23 cellular contexts compared by ENCODE assay signal in genomic region chr2:221034026-221034701, GRCh38.
"Had no signal": no experiment of that assay in that cellular context is flagged by ENCODE, and none has a peak within 500 bp of the region (broad histone marks: within the 10 kb centered on the region; RNA-seq: fewer than 3 reads in every experiment).

No MANE protein-coding gene starts in this region.

- H3K4me1 Mint-ChIP-seq: endodermal cell; naive thymus-derived CD4-positive, alpha-beta T cell; nephron; neural progenitor cell; stimulated activated effector memory CD8-positive, alpha-beta T cell treated with anti-CD3 and anti-CD28 coated beads, Interleukin-12 subunit alpha, Interleukin-12 subunit beta, amount 100 ng/mL, for 72 hours had no signal

- H3K27ac Mint-ChIP-seq: dendritic cell treated with granulocyte-macrophage colony-stimulating factor and Interleukin-4, amounts not matched to agents 40 ng/mL and 50 ng/mL, for 4 days; endodermal cell; naive thymus-derived CD4-positive, alpha-beta T cell; nephron; neural progenitor cell; progenitor cell of endocrine pancreas; stimulated activated effector memory CD8-positive, alpha-beta T cell treated with anti-CD3 and anti-CD28 coated beads, Interleukin-12 subunit alpha, Interleukin-12 subunit beta, amount 100 ng/mL, for 72 hours had no signal

- H3K4me3 Mint-ChIP-seq: dendritic cell treated with granulocyte-macrophage colony-stimulating factor and Interleukin-4, amounts not matched to agents 40 ng/mL and 50 ng/mL, for 4 days; endodermal cell; naive thymus-derived CD4-positive, alpha-beta T cell; nephron; neural progenitor cell; stimulated activated effector memory CD8-positive, alpha-beta T cell treated with anti-CD3 and anti-CD28 coated beads, Interleukin-12 subunit alpha, Interleukin-12 subunit beta, amount 100 ng/mL, for 72 hours had no signal

- H3K36me3 Mint-ChIP-seq: naive thymus-derived CD4-positive, alpha-beta T cell; neural progenitor cell; stimulated activated effector memory CD8-positive, alpha-beta T cell treated with anti-CD3 and anti-CD28 coated beads, Interleukin-12 subunit alpha, Interleukin-12 subunit beta, amount 100 ng/mL, for 72 hours had no signal

- DNase-seq: effector CD8-positive, alpha-beta T cell; endodermal cell; foreskin keratinocyte; glutamatergic neuron; heart right ventricle; hippocampal formation; left cardiac atrium; left lung; mesendoderm; midbrain; naive thymus-derived CD4-positive, alpha-beta T cell; stimulated activated CD4-positive, alpha-beta T cell treated with anti-CD3 and anti-CD28 coated beads, Interleukin-2, amount 100 ng/mL, for 24 hours; stimulated activated CD4-positive, alpha-beta T cell treated with anti-CD3 and anti-CD28 coated beads, Interleukin-4, amount 100 ng/mL, for 24 hours; stimulated activated naive CD4-positive, alpha-beta T cell treated with Interleukin-2 at 50 U/mL for 16 hours; stomach; thyroid gland; trophoblast cell had no signal

- H3K9me3 Mint-ChIP-seq: dendritic cell treated with granulocyte-macrophage colony-stimulating factor and Interleukin-4, amounts not matched to agents 40 ng/mL and 50 ng/mL, for 4 days; endodermal cell; naive thymus-derived CD4-positive, alpha-beta T cell; nephron; neural progenitor cell; stimulated activated effector memory CD8-positive, alpha-beta T cell treated with anti-CD3 and anti-CD28 coated beads, Interleukin-12 subunit alpha, Interleukin-12 subunit beta, amount 100 ng/mL, for 72 hours had no signal

- H3K27me3 Mint-ChIP-seq: dendritic cell treated with granulocyte-macrophage colony-stimulating factor and Interleukin-4, amounts not matched to agents 40 ng/mL and 50 ng/mL, for 4 days had no signal

- ATAC-seq: foreskin keratinocyte; heart right ventricle; left cardiac atrium; left lung; naive thymus-derived CD4-positive, alpha-beta T cell; sciatic nerve; stimulated activated effector memory CD8-positive, alpha-beta T cell treated with anti-CD3 and anti-CD28 coated beads, Interleukin-12 subunit alpha, Interleukin-12 subunit beta, amount 100 ng/mL, for 72 hours had no signal
